23 cellular contexts compared by ENCODE assay signal in the genomic region with DNA sequence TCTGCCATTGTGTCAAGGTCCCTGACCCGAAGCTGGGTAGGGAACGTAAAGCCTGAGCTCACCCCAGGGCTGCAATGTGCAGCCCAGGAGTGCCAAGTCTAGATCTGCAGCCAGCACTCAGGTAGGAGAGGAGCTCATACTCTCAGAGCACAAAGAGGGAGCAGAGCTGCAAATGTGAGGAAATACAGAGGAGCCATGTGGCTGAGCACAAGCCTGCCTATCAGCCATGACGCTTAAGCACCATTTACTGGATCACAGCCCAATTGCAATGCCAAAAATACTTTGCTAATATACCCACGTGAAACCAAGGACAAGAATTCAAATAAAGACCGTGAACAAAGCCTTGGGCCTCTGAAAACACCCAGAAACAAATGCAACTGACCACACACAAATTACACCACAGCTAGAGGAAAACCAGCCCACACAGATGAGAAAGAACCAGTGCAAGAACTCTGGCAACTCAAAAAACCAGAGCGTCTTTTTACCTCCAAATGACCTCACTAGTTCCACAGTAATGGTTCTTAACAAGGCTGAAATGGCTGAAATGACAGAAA.
"Had no signal": no experiment of that assay in that cellular context is flagged by ENCODE, and none has a peak within 500 bp of the region (broad histone marks: within the 10 kb centered on the region; RNA-seq: fewer than 3 reads in every experiment).

No MANE protein-coding gene starts in this region.

- H3K4me3 Mint-ChIP-seq: memory B cell; mesothelial cell of epicardium; nephron; stimulated activated naive B cell treated with anti-CD40 and anti-IgM and Interleukin-4, amounts not matched to agents 10 μg/mL and 1 μg/mL and 100 μg/mL, for 72 hours; stimulated activated naive CD8-positive, alpha-beta T cell treated with anti-CD3 and anti-CD28 coated beads, Interleukin-15, amount 100 ng/mL, for 72 hours had no signal

- H3K36me3 Mint-ChIP-seq: memory B cell; mesothelial cell of epicardium; stimulated activated naive B cell treated with anti-CD40 and anti-IgM and Interleukin-4, amounts not matched to agents 10 μg/mL and 1 μg/mL and 100 μg/mL, for 72 hours had no signal

- H3K36me3 ChIP-seq: heart right ventricle, lower lobe of right lung, pancreas, right lobe of liver, spleen, transverse colon had no signal

- H3K27me3 Mint-ChIP-seq: progenitor cell of endocrine pancreas; stimulated activated naive CD8-positive, alpha-beta T cell treated with anti-CD3 and anti-CD28 coated beads, Interleukin-15, amount 100 ng/mL, for 72 hours had no signal

- H3K4me1 Mint-ChIP-seq: memory B cell; mesothelial cell of epicardium; nephron; stimulated activated naive B cell treated with anti-CD40 and anti-IgM and Interleukin-4, amounts not matched to agents 10 μg/mL and 1 μg/mL and 100 μg/mL, for 72 hours; stimulated activated naive CD8-positive, alpha-beta T cell treated with anti-CD3 and anti-CD28 coated beads, Interleukin-15, amount 100 ng/mL, for 72 hours had no signal

- H3K4me1 ChIP-seq: lower lobe of right lung, pancreas, right lobe of liver, spleen, testis, transverse colon had no signal

- H3K9me3 Mint-ChIP-seq: memory B cell had no signal

- DNase-seq: cortex of kidney; dorsolateral prefrontal cortex; effector CD8-positive, alpha-beta T cell; heart right ventricle; islet precursor cell; lower lobe of right lung; occipital lobe; pancreas; right lobe of liver; spleen; stimulated activated CD4-positive, alpha-beta T cell treated with anti-CD3 and anti-CD28 coated beads, Interleukin-15, amount 100 ng/mL, for 24 hours; stimulated activated CD4-positive, alpha-beta T cell treated with anti-CD3 and anti-CD28 coated beads, Interleukin-1b, Interleukin-23, amount 100 ng/mL, for 48 hours; stimulated activated CD4-positive, alpha-beta T cell treated with anti-CD3 and anti-CD28 coated beads, Interleukin-4, amount 100 ng/mL, for 24 hours; stimulated activated naive B cell treated with anti-CD40 and anti-IgM and Interleukin-4, amounts not matched to agents 10 μg/mL and 1 μg/mL and 100 μg/mL, for 72 hours; stimulated activated naive CD8-positive, alpha-beta T cell treated with anti-CD3 and anti-CD28 coated beads, Interleukin-15, amount 100 ng/mL, for 72 hours; testis; transverse colon had no signal

- ATAC-seq: esophagus mucosa; left lobe of liver; lower lobe of right lung; pancreas; right lobe of liver; stimulated activated naive B cell treated with anti-CD40 and anti-IgM and Interleukin-4, amounts not matched to agents 10 μg/mL and 1 μg/mL and 100 μg/mL, for 72 hours; stimulated activated naive CD8-positive, alpha-beta T cell treated with anti-CD3 and anti-CD28 coated beads, Interleukin-15, amount 100 ng/mL, for 72 hours had no signal

- H3K9me3 ChIP-seq: lower lobe of right lung, pancreas, right lobe of liver, testis, transverse colon had no signal

- H3K27me3 ChIP-seq: dorsolateral prefrontal cortex, pancreas, right lobe of liver, testis, transverse colon had no signal

- H3K4me3 ChIP-seq: dorsolateral prefrontal cortex, heart right ventricle, lower lobe of right lung, pancreas, right lobe of liver, spleen, testis, transverse colon had no signal

- H3K27ac Mint-ChIP-seq: memory B cell; mesothelial cell of epicardium; nephron; progenitor cell of endocrine pancreas; stimulated activated naive B cell treated with anti-CD40 and anti-IgM and Interleukin-4, amounts not matched to agents 10 μg/mL and 1 μg/mL and 100 μg/mL, for 72 hours had no signal

- H3K27ac ChIP-seq: heart right ventricle, lower lobe of right lung, pancreas, right lobe of liver, spleen, testis, transverse colon had no signal
